Comparison of ENCODE assay signal across 20 cellular contexts in the genomic region with DNA sequence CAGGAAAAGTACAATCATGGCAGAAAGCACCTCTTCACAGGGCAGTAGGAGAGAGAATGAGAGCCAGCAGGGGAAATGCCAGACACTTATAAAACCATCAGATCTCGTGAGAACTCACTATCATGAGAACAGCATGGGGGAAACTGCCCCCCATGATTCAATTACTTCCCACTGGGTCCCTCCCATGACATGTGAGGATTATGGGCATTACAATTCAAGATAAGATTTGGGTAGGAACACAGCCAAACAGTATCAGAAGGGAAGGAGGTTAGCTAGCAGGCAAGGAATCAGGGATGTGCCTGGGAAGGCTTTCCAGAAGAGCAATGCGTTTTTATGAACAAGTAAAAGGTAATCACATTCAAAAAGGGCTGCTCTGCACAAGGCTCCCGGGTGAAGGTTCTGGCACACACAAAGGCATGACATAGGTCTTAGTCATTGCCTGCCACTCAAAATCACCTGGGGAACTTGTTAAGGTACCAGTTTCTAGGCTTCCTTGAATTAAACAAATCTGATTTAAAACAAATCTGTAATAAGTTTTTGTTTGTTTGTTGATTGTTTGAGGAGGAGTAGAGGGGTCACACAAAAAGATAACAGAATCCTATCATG. TPM values are rescaled to one million over a fixed set of nuclear protein-coding genes. Genes with fewer than 3 reads are reported as not detected.
"Had no signal": no experiment of that assay in that cellular context is flagged by ENCODE, and none has a peak within 500 bp of the region (broad histone marks: within the 10 kb centered on the region; RNA-seq: fewer than 3 reads in every experiment).

No MANE protein-coding gene starts in this region.

- H3K4me1 Mint-ChIP-seq: activated naive CD4-positive, alpha-beta T cell treated with anti-CD3 and anti-CD28 coated beads, Interleukin-2, amount 50 U/mL, for 24 hours; memory B cell; naive thymus-derived CD8-positive, alpha-beta T cell; T-helper 17 cell had no signal

- H3K27ac ChIP-seq: ascending aorta, left ventricle myocardium inferior, prostate gland, right atrium auricular region, tibial nerve, VCaP had no signal

- H3K9me3 ChIP-seq: ascending aorta, left ventricle myocardium inferior, prostate gland, right atrium auricular region, tibial nerve had no signal

- ATAC-seq: effector memory CD8-positive, alpha-beta T cell; naive thymus-derived CD8-positive, alpha-beta T cell; stimulated activated naive CD8-positive, alpha-beta T cell treated with anti-CD3 and anti-CD28 coated beads, Interleukin-15, Interleukin-2, amounts not matched to agents 100 U/mL and 50 U/mL, for 24 hours; T-helper 17 cell had no signal

- H3K9me3 Mint-ChIP-seq: activated naive CD4-positive, alpha-beta T cell treated with anti-CD3 and anti-CD28 coated beads, Interleukin-2, amount 50 U/mL, for 24 hours; effector memory CD8-positive, alpha-beta T cell; memory B cell had no signal

- H3K36me3 Mint-ChIP-seq: activated naive CD4-positive, alpha-beta T cell treated with anti-CD3 and anti-CD28 coated beads, Interleukin-2, amount 50 U/mL, for 24 hours; memory B cell; naive thymus-derived CD8-positive, alpha-beta T cell had no signal

- DNase-seq: activated CD4-positive, alpha-beta T cell treated with anti-CD3 and anti-CD28 coated beads for 1 hour; activated CD8-positive, alpha-beta memory T cell treated with anti-CD3 and anti-CD28 coated beads for 24 hours; activated CD8-positive, alpha-beta memory T cell treated with anti-CD3 and anti-CD28 coated beads, Interleukin-2, amount 50 U/mL, for 48 hours; activated effector memory CD4-positive, alpha-beta T cell treated with anti-CD3 and anti-CD28 coated beads, Interleukin-2, amount 50 U/mL, for 16 hours; activated T-cell treated with anti-CD3 and anti-CD28 coated beads, Interleukin-2, amount 50 U/mL, for 48 hours; effector memory CD8-positive, alpha-beta T cell; foreskin fibroblast; kidney; left ventricle myocardium inferior; naive thymus-derived CD8-positive, alpha-beta T cell; stimulated activated CD4-positive, alpha-beta T cell treated with anti-CD3 and anti-CD28 coated beads, Interleukin-12 subunit alpha, Interleukin-12 subunit beta, amount 100 ng/mL, for 4 hours; stimulated activated naive CD8-positive, alpha-beta T cell treated with anti-CD3 and anti-CD28 coated beads, Interleukin-15, Interleukin-2, amounts not matched to agents 100 U/mL and 50 U/mL, for 24 hours; T-helper 17 cell had no signal

- H3K27ac Mint-ChIP-seq: activated naive CD4-positive, alpha-beta T cell treated with anti-CD3 and anti-CD28 coated beads, Interleukin-2, amount 50 U/mL, for 24 hours; effector memory CD8-positive, alpha-beta T cell; memory B cell; naive thymus-derived CD8-positive, alpha-beta T cell; T-helper 17 cell had no signal

- H3K4me1 ChIP-seq: ascending aorta, left ventricle myocardium inferior, prostate gland, right atrium auricular region, tibial nerve had no signal

- H3K4me3 ChIP-seq: ascending aorta, left ventricle myocardium inferior, prostate gland, right atrium auricular region, tibial nerve had no signal

- H3K36me3 ChIP-seq: ascending aorta, left ventricle myocardium inferior, prostate gland, right atrium auricular region, tibial nerve had no signal

- H3K4me3 Mint-ChIP-seq: activated naive CD4-positive, alpha-beta T cell treated with anti-CD3 and anti-CD28 coated beads, Interleukin-2, amount 50 U/mL, for 24 hours; effector memory CD8-positive, alpha-beta T cell; memory B cell; naive thymus-derived CD8-positive, alpha-beta T cell; T-helper 17 cell had no signal

RNA-seq across cellular contexts. Expression of a gene that starts 40.9 kb away (rescaled TPM):
- total RNA-seq: ascending aorta; naive thymus-derived CD8-positive, alpha-beta T cell had no signal
